In the genomic region with DNA sequence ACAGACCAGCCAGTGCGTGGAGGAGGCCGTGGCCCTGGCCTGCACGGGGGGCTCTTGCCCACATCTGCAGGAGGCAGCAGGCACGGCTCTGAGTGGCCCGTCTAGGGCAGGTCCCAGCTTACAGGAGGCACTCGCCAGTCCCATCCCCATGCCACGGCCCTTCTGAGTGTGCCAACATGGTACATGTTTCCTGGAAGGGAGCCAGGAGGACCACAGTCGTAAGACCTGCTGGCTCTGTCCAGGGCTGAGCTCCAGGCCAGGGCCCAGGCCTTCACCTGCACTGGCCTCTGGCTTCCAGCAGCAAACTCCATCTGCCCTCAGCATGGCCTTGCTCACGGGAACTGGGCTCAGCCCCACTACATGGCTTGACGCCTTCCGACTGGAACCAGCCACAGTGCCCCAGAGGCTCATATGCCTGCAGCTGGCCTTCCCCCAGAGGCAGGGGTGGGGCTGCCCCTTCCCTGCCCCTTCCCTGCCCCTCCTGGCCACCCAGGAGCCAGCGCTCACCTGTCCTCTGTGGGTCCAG, we compare ENCODE assay signal across 16 cellular contexts. TPM values are rescaled to one million over a fixed set of nuclear protein-coding genes. Genes with fewer than 3 reads are reported as not detected.
DNase-seq lines count a peak whose midpoint lies in the region; ATAC-seq, FAIRE-seq and TF ChIP-seq lines count a peak whose summit lies in the region.
"Had no signal": no experiment of that assay in that cellular context is flagged by ENCODE, and none has a peak within 500 bp of the region (broad histone marks: within the 10 kb centered on the region; RNA-seq: fewer than 3 reads in every experiment).

No MANE protein-coding gene starts in this region.

- CTCF ChIA-PET in activated naive CD4-positive, alpha-beta T cell treated with anti-CD3 and anti-CD28 coated beads for 36 hours (lab: Charles Lee) = interaction anchor here (0.6 to 1.9 kb wide), 3 partner anchors 42 to 89 kb away, joined by 4 to 7 read pairs (median 6); no protein-coding TSS in a partner anchor

- H3K4me1 Mint-ChIP-seq in activated naive CD4-positive, alpha-beta T cell treated with anti-CD3 and anti-CD28 coated beads for 36 hours (ENCODE audit: low read depth) = peaks cover 13% of the 10 kb centered on the region

- H3K27ac Mint-ChIP-seq in activated naive CD4-positive, alpha-beta T cell treated with anti-CD3 and anti-CD28 coated beads for 36 hours = no peak overlapping the region

- ATAC-seq in GM21526 (IDR thresholded peaks at IDR 0.05; ENCODE audit: low FRiP score, unreplicated experiment) (no peak), GM21737 (IDR thresholded peaks at IDR 0.05; ENCODE audit: unreplicated experiment) (no peak)

- no peaks in the 10 kb centered on the region for H3K36me3 Mint-ChIP-seq in activated naive CD4-positive, alpha-beta T cell treated with anti-CD3 and anti-CD28 coated beads for 36 hours (ENCODE audit: low read depth)

- peak; percentile 3 for DNase-seq in activated naive CD4-positive, alpha-beta T cell treated with anti-CD3 and anti-CD28 coated beads for 36 hours
- no peak for DNase-seq in activated naive CD4-positive, alpha-beta T cell treated with Interleukin-2 at 50 U/mL for 16 hours
- DNase-seq in kidney = peak; percentile 70
- peak; percentile 69 for DNase-seq in posterior vena cava (ENCODE audit: low spot score)
- no peak for DNase-seq in NCI-H82 treated with DMSO at 0.1 percent for 48 hours (lab: John Stamatoyannopoulos, UW; ENCODE audit: unreplicated experiment)
- DNase-seq: C1 segment of cervical spinal cord, GF-D8, NCI-H1092, SHP77 had no signal

- H3K9me3 ChIP-seq in BLaER1 treated with 17β-estradiol and CSF1 and Interleukin-3, amounts not matched to agents 10 nM and 100 nM (replicated peaks in 1 of 11) = no peaks in the 10 kb centered on the region
- no peaks in the 10 kb centered on the region for H3K9me3 ChIP-seq in kidney (ENCODE audit: control insufficient read depth in 1 of 2, low read length in 2 of 2)

- H3K27me3 Mint-ChIP-seq in activated naive CD4-positive, alpha-beta T cell treated with anti-CD3 and anti-CD28 coated beads for 36 hours (ENCODE audit: low read depth) = peaks cover 32% of the 10 kb centered on the region

- H4K20me1 ChIP-seq in BLaER1 treated with 17β-estradiol and CSF1 and Interleukin-3, amounts not matched to agents 10 nM and 100 nM = peaks cover 0 to 91% (median 81%) of the 10 kb centered on the region in 11 experiments; a peak in 18 of 22 replicates

- no peaks in the 10 kb centered on the region for H3K9me3 Mint-ChIP-seq in activated naive CD4-positive, alpha-beta T cell treated with anti-CD3 and anti-CD28 coated beads for 36 hours

- intact Hi-C loops in activated naive CD4-positive, alpha-beta T cell treated with anti-CD3 and anti-CD28 coated beads for 36 hours (cut with micrococcal nuclease) = no loop called here
- intact Hi-C loops in kidney (cut with DNase I) = no loop called here
- intact Hi-C loops in posterior vena cava (cut with DNase I) = no loop called here

- peak overlapping the region in 8 of 11 experiments; percentile 73 to 100 (median 97); a peak in 15 of 22 replicates for H3K4me2 ChIP-seq in BLaER1 treated with 17β-estradiol and CSF1 and Interleukin-3, amounts not matched to agents 10 nM and 100 nM

- H3K9ac ChIP-seq in BLaER1 treated with 17β-estradiol and CSF1 and Interleukin-3, amounts not matched to agents 10 nM and 100 nM = no peak overlapping the region
- no peak overlapping the region for H3K9ac ChIP-seq in kidney (ENCODE audit: low read length in 2 of 2)
- H3K9ac ChIP-seq: KMS-11 had no signal

- H3K4me3 Mint-ChIP-seq in activated naive CD4-positive, alpha-beta T cell treated with anti-CD3 and anti-CD28 coated beads for 36 hours = no peak overlapping the region

- peaks cover 20 to 71% (median 27%) of the 10 kb centered on the region in 11 experiments for H3K27me3 ChIP-seq in BLaER1 treated with 17β-estradiol and CSF1 and Interleukin-3, amounts not matched to agents 10 nM and 100 nM

- peaks cover 40 to 96% (median 88%) of the 10 kb centered on the region in 10 experiments for H3K4me1 ChIP-seq in BLaER1 treated with 17β-estradiol and CSF1 and Interleukin-3, amounts not matched to agents 10 nM and 100 nM
- peaks cover 0 to 13% of the 10 kb centered on the region in 2 donors for H3K4me1 ChIP-seq in kidney (ENCODE audit: control insufficient read depth in 1 of 2, insufficient read depth in 1 of 2, low read depth in 1 of 2, low read length in 2 of 2)

- H3K36me3 ChIP-seq in BLaER1 treated with 17β-estradiol and CSF1 and Interleukin-3, amounts not matched to agents 10 nM and 100 nM = peaks cover 0 to 13% (median 0%) of the 10 kb centered on the region in 11 experiments; a peak in 2 of 22 replicates
- no peaks in the 10 kb centered on the region for H3K36me3 ChIP-seq in kidney (ENCODE audit: control insufficient read depth in 1 of 2, insufficient read depth in 2 of 2, low read length in 2 of 2)

- TF ChIP-seq CTCF in kidney (IDR thresholded peaks at IDR 0.05; ENCODE audit: borderline replicate concordance, extremely low read depth, insufficient read depth) = no peak

- no peak for FAIRE-seq in kidney (lab: Jason Lieb, UNC)
- FAIRE-seq: GM12891, GM18507, H54 had no signal

- no peak overlapping the region for H3K27ac ChIP-seq in BLaER1 treated with 17β-estradiol and CSF1 and Interleukin-3, amounts not matched to agents 10 nM and 100 nM
- no peak overlapping the region for H3K27ac ChIP-seq in kidney (ENCODE audit: low read depth in 2 of 2, low read length in 2 of 2)
- H3K27ac ChIP-seq: KMS-11 had no signal

- no peak overlapping the region for H3K4me3 ChIP-seq in BLaER1 treated with 17β-estradiol and CSF1 and Interleukin-3, amounts not matched to agents 10 nM and 100 nM
- H3K4me3 ChIP-seq in kidney (ENCODE audit: low read length in 2 of 2) = no peak overlapping the region

RNA-seq across cellular contexts. Expression of gene NKD2, which starts 3.8 kb away (rescaled TPM):
- total RNA-seq in activated naive CD4-positive, alpha-beta T cell treated with anti-CD3 and anti-CD28 coated beads for 36 hours = 1 to 10 TPM; 1.4 to 2.5 TPM
- total RNA-seq in kidney (14.1 TPM), posterior vena cava (1 to 10 TPM; 2.7 to 5.0 TPM)
- 7.9 TPM for polyA plus RNA-seq in kidney (ENCODE audit: insufficient read depth, low read depth, low replicate concordance)

Comparison
In these comparisons a context has a peak if more than half of its experiments do, and no peak if none do; other contexts are left out.
1. DNase-seq: peak in activated naive CD4-positive, alpha-beta T cell treated with anti-CD3 and anti-CD28 coated beads for 36 hours (single experiment), kidney (single experiment) and posterior vena cava (single experiment); none in activated naive CD4-positive, alpha-beta T cell treated with Interleukin-2 at 50 U/mL for 16 hours (single experiment) and NCI-H82 treated with DMSO at 0.1 percent for 48 hours (single experiment).